ENCODE assay signal across 12 cellular contexts in the genomic region with DNA sequence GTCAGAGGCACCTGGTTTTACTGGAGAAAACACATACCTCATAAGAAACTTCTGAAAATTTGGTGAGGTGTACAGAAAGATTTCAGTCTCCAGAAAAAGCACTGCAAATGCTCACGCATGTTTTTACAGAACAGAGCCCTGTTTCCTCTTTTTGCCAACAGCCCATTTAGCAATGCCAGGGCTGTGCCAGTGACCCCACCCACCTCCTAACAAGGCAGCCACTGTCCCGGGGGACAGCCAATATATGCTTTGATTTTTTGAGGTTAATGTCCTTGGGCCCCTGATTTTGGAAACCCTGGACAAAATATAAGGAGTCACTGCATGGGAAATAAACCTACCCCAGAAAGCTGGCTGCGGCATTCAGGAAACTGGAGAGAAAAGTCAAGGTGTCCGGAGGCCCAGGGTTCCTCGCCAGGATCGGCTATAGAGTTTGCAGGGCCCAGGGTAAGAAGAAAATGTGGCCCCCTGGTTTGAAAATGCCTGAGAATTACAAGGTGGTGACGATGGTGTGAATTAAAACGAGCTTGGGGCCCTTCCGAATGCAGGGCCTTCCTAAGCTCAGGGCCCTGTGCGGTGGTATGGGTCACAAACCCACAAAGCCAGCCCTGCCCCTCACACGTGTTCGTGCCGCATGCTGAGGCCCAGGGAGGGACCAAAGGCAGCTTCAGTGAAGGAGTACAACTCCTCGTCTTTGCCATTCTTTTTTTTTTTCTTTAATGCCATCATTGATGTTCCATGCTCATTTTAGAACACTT.
A peak's percentile ranks its signal among the peaks of the same experiment; 100 is the strongest.
DNase-seq lines count a peak whose midpoint lies in the region; ATAC-seq, FAIRE-seq and TF ChIP-seq lines count a peak whose summit lies in the region.
"Had no signal": no experiment of that assay in that cellular context is flagged by ENCODE, and none has a peak within 500 bp of the region (broad histone marks: within the 10 kb centered on the region; RNA-seq: fewer than 3 reads in every experiment).

No MANE protein-coding gene starts in this region.

- H4K5ac ChIP-seq in H1 (ENCODE audit: insufficient read length, low read depth, low read length), result no peak overlapping the region

- no peak for FAIRE-seq in H1 (lab: Jason Lieb, UNC)

- H3K56ac ChIP-seq in H1 (replicated peaks; ENCODE audit: insufficient read length, low read depth, low read length), result no peak overlapping the region

- H3K4me1 Mint-ChIP-seq in activated T-cell treated with anti-CD3 and anti-CD28 coated beads, Interleukin-2, amount 50 U/mL, for 24 hours (ENCODE audit: low read depth), result peaks cover 37% of the 10 kb centered on the region

- H2BK20ac ChIP-seq in H1 (ENCODE audit: low read length), result no peak overlapping the region

- no peak overlapping the region for H3K14ac ChIP-seq in H1 (ENCODE audit: insufficient read length)

- no peaks in the 10 kb centered on the region for H3K9me3 Mint-ChIP-seq in activated T-cell treated with anti-CD3 and anti-CD28 coated beads, Interleukin-2, amount 50 U/mL, for 24 hours

- DNase-seq in activated T-cell treated with anti-CD3 and anti-CD28 coated beads, Interleukin-2, amount 50 U/mL, for 24 hours, result no peak
- DNase-seq in activated T-cell treated with anti-CD3 and anti-CD28 coated beads for 4 hours (no peak), H1 (ENCODE audit: low read depth in 1 of 2, low spot score in 2 of 2) (no peak), myocyte (ENCODE audit: low read depth) (peak; percentile 45), upper lobe of right lung (peak; percentile 71), AG08396 (ENCODE audit: low spot score) (no peak)
- DNase-seq: ACHN, cortex of kidney, NCI-H1694, SJCRH30 had no signal

- intact Hi-C loops in upper lobe of right lung (cut with DNase I), result no loop called here

- no peak overlapping the region for H2AFZ ChIP-seq in H1 (ENCODE audit: low read length)

- no peak overlapping the region for H2BK15ac ChIP-seq in H1 (ENCODE audit: low read length)

- no peaks in the 10 kb centered on the region for H4K20me1 ChIP-seq in H1 (replicated peaks in 1 of 2; ENCODE audit: control insufficient read depth in 1 of 2, insufficient read depth in 2 of 2, low read length in 2 of 2)

- no peaks in the 10 kb centered on the region; the same call in 1 of the 2 replicates for H3K23me2 ChIP-seq in H1 (ENCODE audit: low read depth, low read length)

- no peak overlapping the region for H3K4me3 Mint-ChIP-seq in activated T-cell treated with anti-CD3 and anti-CD28 coated beads, Interleukin-2, amount 50 U/mL, for 24 hours

- H3K79me2 ChIP-seq in H1 (ENCODE audit: control insufficient read depth in 1 of 2, insufficient read depth in 2 of 2, low read length in 2 of 2), result no peaks in the 10 kb centered on the region

- H2BK5ac ChIP-seq in H1 (ENCODE audit: low read depth, low read length), result no peak overlapping the region

- POLR2A ChIA-PET in H1 (lab: Charles Lee; ENCODE audit: partially characterized antibody), result no interaction called here

- H3K27ac Mint-ChIP-seq in activated T-cell treated with anti-CD3 and anti-CD28 coated beads, Interleukin-2, amount 50 U/mL, for 24 hours, result peak overlapping the region; percentile 26

- 0 out of 2 replicates have a peak overlapping the region, but pooled peaks have one; percentile 27 for H2BK12ac ChIP-seq in H1 (ENCODE audit: low read depth, low read length)

- H3K4me3 ChIP-seq in H1 (ENCODE audit: extremely low read depth in 1 of 4, insufficient read depth in 2 of 4, low read depth in 3 of 4, low read length in 4 of 4) (no peak overlapping the region), upper lobe of right lung (peak overlapping the region; percentile 5)
- H3K4me3 ChIP-seq: SJCRH30 had no signal

- TF ChIP-seq EP300 in H1 (IDR thresholded peaks at IDR 0.05; ENCODE audit: borderline replicate concordance in 1 of 2, low read depth in 2 of 2, low read length in 2 of 2), result no peak

- no peak overlapping the region for H3K4ac ChIP-seq in H1 (replicated peaks; ENCODE audit: insufficient read length, low read depth, low read length)

- TF ChIP-seq POLR2A in H1 (IDR thresholded peaks at IDR 0.05; ENCODE audit: control extremely low read depth in 1 of 2, low read depth in 2 of 2, low read length in 2 of 2), result no peak

- H3K9me3 ChIP-seq in H1 (ENCODE audit: insufficient read depth in 2 of 2, low read depth in 1 of 2, low read length in 1 of 2) (no peaks in the 10 kb centered on the region), upper lobe of right lung (no peaks in the 10 kb centered on the region)
- H3K9me3 ChIP-seq: SJCRH30 had no signal

- TF ChIP-seq RAD21 in H1 (IDR thresholded peaks at IDR 0.05 in 1 of 2, conservative IDR thresholded peaks at IDR 0.05 in 1 of 2; ENCODE audit: low read depth in 2 of 2, low read length in 2 of 2), result no peak

- no peak overlapping the region for H4K8ac ChIP-seq in H1 (ENCODE audit: extremely low read depth, insufficient read depth, low read length)

- H3K18ac ChIP-seq in H1 (ENCODE audit: extremely low read depth, low read length), result no peak overlapping the region

- WGBS in H1 (ENCODE audit: extremely low coverage in 1 of 2, insufficient coverage in 1 of 2, insufficient read length in 1 of 2, insufficient replicate concordance in 2 of 2, low coverage in 1 of 2, low lambda C conversion rate in 2 of 2, missing lambda C conversion rate in 1 of 2), 2 experiments, result 88% methylated on average over 14 of the region's 14 CpGs; no CpG with 5 or more reads in 1 of the 2 experiments

- no peaks in the 10 kb centered on the region for H3K36me3 Mint-ChIP-seq in activated T-cell treated with anti-CD3 and anti-CD28 coated beads, Interleukin-2, amount 50 U/mL, for 24 hours (ENCODE audit: low read depth)

- TF ChIP-seq CTCF in H1 (IDR thresholded peaks at IDR 0.05; ENCODE audit: control extremely low read depth in 1 of 3, insufficient read depth in 1 of 3, low read depth in 1 of 3, low read length in 3 of 3) (no peak), upper lobe of right lung (IDR thresholded peaks at IDR 0.05) (no peak)

- CTCF ChIA-PET in H1 (lab: Charles Lee; ENCODE audit: partially characterized antibody), result interaction anchor here (0.7 to 1.6 kb wide), 4 partner anchors 30 to 69 kb away, joined by 3 to 5 read pairs (median 4); no protein-coding TSS in a partner anchor

- no peak overlapping the region for H2AK5ac ChIP-seq in H1 (ENCODE audit: low read depth, low read length)

- ATAC-seq in upper lobe of right lung, result peak; percentile 38
- no peak for ATAC-seq in GM21423 (IDR thresholded peaks at IDR 0.05; ENCODE audit: unreplicated experiment)
- no peak for ATAC-seq in activated CD4-positive, CD25-positive, alpha-beta regulatory T cell treated with anti-CD3 and anti-CD28 coated beads, Interleukin-2, amount 50 U/mL, for 24 hours

- H2BK120ac ChIP-seq in H1 (replicated peaks; ENCODE audit: low read depth, low read length), result no peak overlapping the region

- H3K79me1 ChIP-seq in H1 (ENCODE audit: low read depth, low read length), result no peaks in the 10 kb centered on the region

- H4K91ac ChIP-seq in H1 (replicated peaks; ENCODE audit: insufficient read length, low read length), result no peak overlapping the region

- H3K27me3 ChIP-seq in H1 (replicated peaks in 1 of 4; ENCODE audit: control insufficient read depth in 3 of 4, extremely low read depth in 1 of 4, insufficient read depth in 3 of 4, low read length in 3 of 4), result peaks cover 8 to 29% (median 20%) of the 10 kb centered on the region in 4 experiments; a peak in 6 of 7 replicates
- H3K27me3 ChIP-seq in upper lobe of right lung, result no peaks in the 10 kb centered on the region
- H3K27me3 ChIP-seq: SJCRH30 had no signal

- no peak overlapping the region for H3K9ac ChIP-seq in H1 (replicated peaks in 1 of 4; ENCODE audit: extremely low read depth in 1 of 4, low read depth in 3 of 4, low read length in 3 of 4)

- no peaks in the 10 kb centered on the region for H3K27me3 Mint-ChIP-seq in activated T-cell treated with anti-CD3 and anti-CD28 coated beads, Interleukin-2, amount 50 U/mL, for 24 hours

- H3K23ac ChIP-seq in H1 (ENCODE audit: insufficient read length), result no peak overlapping the region

- H3K36me3 ChIP-seq in H1 (ENCODE audit: control insufficient read depth in 2 of 4, insufficient read depth in 4 of 4, low read length in 3 of 4), result no peaks in the 10 kb centered on the region
- H3K36me3 ChIP-seq in upper lobe of right lung, result no peaks in the 10 kb centered on the region
- H3K36me3 ChIP-seq: SJCRH30 had no signal

- H3K27ac ChIP-seq in H1 (ENCODE audit: low read depth, low read length) (no peak overlapping the region), upper lobe of right lung (peak overlapping the region; percentile 75)
- H3K27ac ChIP-seq: SJCRH30 had no signal

- H3K4me1 ChIP-seq in H1 (replicated peaks in 1 of 4; ENCODE audit: control insufficient read depth in 3 of 4, insufficient read depth in 4 of 4, low read length in 3 of 4) (peaks cover 0 to 24% (median 10%) of the 10 kb centered on the region in 4 experiments; a peak in 6 of 7 replicates), upper lobe of right lung (peaks cover 66% of the 10 kb centered on the region)

- H3K4me2 ChIP-seq in H1 (ENCODE audit: insufficient read depth in 1 of 2, low read depth in 2 of 2, low read length in 2 of 2), result no peak overlapping the region

TF ChIP-seq in H1, 55 proteins besides CTCF, POLR2A, EP300 and RAD21:
- TF ChIP-seq ASH2L (IDR thresholded peaks at IDR 0.05; ENCODE audit: low read length), result no peak
- TF ChIP-seq SP2 (IDR thresholded peaks at IDR 0.05; ENCODE audit: low read length), result no peak
- TF ChIP-seq TBP (IDR thresholded peaks at IDR 0.05; ENCODE audit: low read depth, low read length), result no peak
- no peak for TF ChIP-seq YY1 (IDR thresholded peaks at IDR 0.05; ENCODE audit: low read depth, low read length)
- TF ChIP-seq, protein P1, sequence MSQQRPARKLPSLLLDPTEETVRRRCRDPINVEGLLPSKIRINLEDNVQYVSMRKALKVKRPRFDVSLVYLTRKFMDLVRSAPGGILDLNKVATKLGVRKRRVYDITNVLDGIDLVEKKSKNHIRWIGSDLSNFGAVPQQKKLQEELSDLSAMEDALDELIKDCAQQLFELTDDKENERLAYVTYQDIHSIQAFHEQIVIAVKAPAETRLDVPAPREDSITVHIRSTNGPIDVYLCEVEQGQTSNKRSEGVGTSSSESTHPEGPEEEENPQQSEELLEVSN (IDR thresholded peaks at IDR 0.05), result no peak
- TF ChIP-seq TAF7 (optimal IDR thresholded peaks at IDR 0.05; ENCODE audit: borderline replicate concordance, low read depth, low read length), result no peak
- TF ChIP-seq ZNF274 (IDR thresholded peaks at IDR 0.05; ENCODE audit: borderline replicate concordance, extremely low read depth, low read length), result no peak
- TF ChIP-seq TAF1 (IDR thresholded peaks at IDR 0.05; ENCODE audit: low read depth, low read length), result no peak
- TF ChIP-seq CREB1 (IDR thresholded peaks at IDR 0.05), result no peak
- TF ChIP-seq, protein P2, sequence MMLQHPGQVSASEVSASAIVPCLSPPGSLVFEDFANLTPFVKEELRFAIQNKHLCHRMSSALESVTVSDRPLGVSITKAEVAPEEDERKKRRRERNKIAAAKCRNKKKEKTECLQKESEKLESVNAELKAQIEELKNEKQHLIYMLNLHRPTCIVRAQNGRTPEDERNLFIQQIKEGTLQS (IDR thresholded peaks at IDR 0.05; ENCODE audit: insufficient read depth, low read depth, low read length), result no peak

Comparison
In these comparisons a context has a peak if more than half of its experiments do, and no peak if none do; other contexts are left out.
1. DNase-seq: peak in myocyte (single experiment) and upper lobe of right lung (single experiment); none in activated T-cell treated with anti-CD3 and anti-CD28 coated beads, Interleukin-2, amount 50 U/mL, for 24 hours (single experiment), activated T-cell treated with anti-CD3 and anti-CD28 coated beads for 4 hours (single experiment), H1 (0 of 2) and AG08396 (single experiment).